ENCODE assay signal across 10 cellular contexts in the genomic region with DNA sequence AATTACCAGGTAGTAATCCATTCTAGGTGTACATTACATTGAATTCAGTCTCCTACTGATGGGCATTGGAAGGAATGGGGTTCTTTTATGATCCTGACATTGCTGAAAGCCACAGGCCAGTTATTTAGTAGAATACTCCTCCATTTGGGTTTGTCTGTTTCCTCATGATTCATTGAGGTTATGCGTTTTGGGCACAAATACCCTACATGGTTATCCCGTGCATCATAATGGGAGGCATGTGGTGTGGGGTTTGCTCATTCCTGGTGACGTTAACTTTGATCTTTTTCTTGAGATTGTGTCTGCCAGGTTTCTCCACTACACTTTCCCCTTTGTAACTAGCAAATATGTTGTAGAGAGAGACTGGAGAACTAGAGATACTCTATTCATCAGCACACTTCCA. TPM values are rescaled to one million over a fixed set of nuclear protein-coding genes. Genes with fewer than 3 reads are reported as not detected.
DNase-seq lines count a peak whose midpoint lies in the region; ATAC-seq and TF ChIP-seq lines count a peak whose summit lies in the region.
"Had no signal": no experiment of that assay in that cellular context is flagged by ENCODE, and none has a peak within 500 bp of the region (broad histone marks: within the 10 kb centered on the region; RNA-seq: fewer than 3 reads in every experiment).

No MANE protein-coding gene starts in this region.

- peak; percentile 14 for DNase-seq in COLO829 (ENCODE audit: low spot score)
- peak; percentile 92 for DNase-seq in LHCN-M2 (ENCODE audit: low read depth)
- peak; percentile 19 for DNase-seq in activated naive CD8-positive, alpha-beta T cell treated with anti-CD3 and anti-CD28 coated beads, Interleukin-2, amount 50 U/mL, for 24 hours
- peak; percentile 52 for DNase-seq in myocyte (ENCODE audit: low read depth)
- no peak for DNase-seq in activated effector memory CD4-positive, alpha-beta T cell treated with anti-CD3 and anti-CD28 coated beads, Interleukin-2, amount 50 U/mL, for 16 hours
- DNase-seq in AML-193 (lab: John Stamatoyannopoulos, UW): no peak
- no peak for DNase-seq in mesothelial cell of epicardium (ENCODE audit: low spot score in 2 of 2, unreplicated experiment in 2 of 2)
- DNase-seq: NCI-H187 treated with DMSO at 0.1 percent for 48 hours had no signal

- H3K36me3 Mint-ChIP-seq in activated naive CD8-positive, alpha-beta T cell treated with anti-CD3 and anti-CD28 coated beads, Interleukin-2, amount 50 U/mL, for 24 hours (ENCODE audit: low read depth): no peaks in the 10 kb centered on the region
- H3K36me3 Mint-ChIP-seq in mesothelial cell of epicardium: no peaks in the 10 kb centered on the region

- peak overlapping the region; percentile 17 for H3K27ac Mint-ChIP-seq in activated naive CD8-positive, alpha-beta T cell treated with anti-CD3 and anti-CD28 coated beads, Interleukin-2, amount 50 U/mL, for 24 hours
- no peak overlapping the region for H3K27ac Mint-ChIP-seq in mesothelial cell of epicardium

- H3K4me3 Mint-ChIP-seq in activated naive CD8-positive, alpha-beta T cell treated with anti-CD3 and anti-CD28 coated beads, Interleukin-2, amount 50 U/mL, for 24 hours: no peak overlapping the region
- no peak overlapping the region for H3K4me3 Mint-ChIP-seq in mesothelial cell of epicardium

- peaks cover 27% of the 10 kb centered on the region for H3K4me1 Mint-ChIP-seq in activated naive CD8-positive, alpha-beta T cell treated with anti-CD3 and anti-CD28 coated beads, Interleukin-2, amount 50 U/mL, for 24 hours
- H3K4me1 Mint-ChIP-seq in mesothelial cell of epicardium: peaks cover 13% of the 10 kb centered on the region

- TF ChIP-seq CTCF in mesothelial cell of epicardium (IDR thresholded peaks at IDR 0.05; ENCODE audit: unreplicated experiment): no peak

- peak; percentile 84 for ATAC-seq in activated naive CD8-positive, alpha-beta T cell treated with anti-CD3 and anti-CD28 coated beads, Interleukin-2, amount 50 U/mL, for 24 hours
- no peak for ATAC-seq in HG02852 (IDR thresholded peaks at IDR 0.05; ENCODE audit: unreplicated experiment)

- H3K27me3 Mint-ChIP-seq in activated naive CD8-positive, alpha-beta T cell treated with anti-CD3 and anti-CD28 coated beads, Interleukin-2, amount 50 U/mL, for 24 hours: peaks cover 9% of the 10 kb centered on the region
- H3K27me3 Mint-ChIP-seq in mesothelial cell of epicardium (ENCODE audit: low read depth): no peaks in the 10 kb centered on the region

- H3K9me3 Mint-ChIP-seq in activated naive CD8-positive, alpha-beta T cell treated with anti-CD3 and anti-CD28 coated beads, Interleukin-2, amount 50 U/mL, for 24 hours: no peaks in the 10 kb centered on the region
- no peaks in the 10 kb centered on the region for H3K9me3 Mint-ChIP-seq in mesothelial cell of epicardium

RNA-seq across cellular contexts. Expression of a gene that starts 5.5 kb away (rescaled TPM):
- not detected in 2 replicates for total RNA-seq in LHCN-M2 (2014; rRNA removed)
- 0.79 TPM for polyA plus RNA-seq in LHCN-M2 (2012)
- not detected in 2 replicates for total RNA-seq in myocyte
- polyA plus RNA-seq in myocyte (2012): 0.11 TPM
- total RNA-seq in mesothelial cell of epicardium: not detected in 3 replicates
- total RNA-seq: frontal cortex had no signal

RNA-seq across cellular contexts. Expression of a gene that starts 28.6 kb away (rescaled TPM):
- total RNA-seq in LHCN-M2 (2014; rRNA removed): 33.9 and 42.8 TPM in 2 replicates
- polyA plus RNA-seq in LHCN-M2 (2012): 117 TPM
- total RNA-seq in myocyte: 23.1 and 25.3 TPM in 2 replicates
- 57.1 TPM for polyA plus RNA-seq in myocyte (2012)
- 39.3 to 39.5 TPM (median 39.4 TPM) in 3 replicates for total RNA-seq in mesothelial cell of epicardium

RNA-seq across cellular contexts. Expression of a gene that starts 35.3 kb away (rescaled TPM):
- total RNA-seq in LHCN-M2 (2014; rRNA removed): not detected in 2 replicates
- not detected for polyA plus RNA-seq in LHCN-M2 (2012)
- total RNA-seq in myocyte: not detected in 2 replicates
- polyA plus RNA-seq in myocyte (2012): not detected
- not detected in 3 replicates for total RNA-seq in mesothelial cell of epicardium
- total RNA-seq: frontal cortex had no signal

RNA-seq across cellular contexts. Expression of a gene that starts 38.0 kb away (rescaled TPM):
- total RNA-seq in LHCN-M2 (2014; rRNA removed) (150 and 155 TPM in 2 replicates), myocyte (111 and 118 TPM in 2 replicates), mesothelial cell of epicardium (69.1 to 76.5 TPM (median 74.2 TPM) in 3 replicates)
- 203 TPM for polyA plus RNA-seq in LHCN-M2 (2012)
- 158 TPM for polyA plus RNA-seq in myocyte (2012)

RNA-seq across cellular contexts. Expression of a gene that starts 50.9 kb away (rescaled TPM):
- total RNA-seq in LHCN-M2 (2014; rRNA removed): 0.17 TPM in 1 of 2 replicates, not detected in the other
- polyA plus RNA-seq in LHCN-M2 (2012): 0.61 TPM
- 34.8 and 39.0 TPM in 2 replicates for total RNA-seq in myocyte
- polyA plus RNA-seq in myocyte (2012): 36.0 TPM
- 0.44 to 1.0 TPM (median 0.47 TPM) in 3 replicates for total RNA-seq in mesothelial cell of epicardium
- total RNA-seq: frontal cortex had no signal

Comparison
In these comparisons a context has a peak if more than half of its experiments do, and no peak if none do; other contexts are left out.
1. DNase-seq: peak in COLO829 (single experiment), LHCN-M2 (single experiment), activated naive CD8-positive, alpha-beta T cell treated with anti-CD3 and anti-CD28 coated beads, Interleukin-2, amount 50 U/mL, for 24 hours (single experiment) and myocyte (single experiment); none in activated effector memory CD4-positive, alpha-beta T cell treated with anti-CD3 and anti-CD28 coated beads, Interleukin-2, amount 50 U/mL, for 16 hours (single experiment), AML-193 (0 of 2) and mesothelial cell of epicardium (0 of 2).